Comparison of ENCODE assay signal across 25 cellular contexts in genomic region chr12:95237315-95237714, GRCh38.
"Had no signal": no experiment of that assay in that cellular context is flagged by ENCODE, and none has a peak within 500 bp of the region (broad histone marks: within the 10 kb centered on the region; RNA-seq: fewer than 3 reads in every experiment).

No MANE protein-coding gene starts in this region.

- H3K4me3 Mint-ChIP-seq: activated CD4-positive, alpha-beta memory T cell treated with anti-CD3 and anti-CD28 coated beads for 36 hours; activated naive CD8-positive, alpha-beta T cell treated with anti-CD3 and anti-CD28 coated beads, Interleukin-2, amount 50 U/mL, for 24 hours; central memory CD8-positive, alpha-beta T cell; effector memory CD8-positive, alpha-beta T cell; natural killer cell; stimulated activated naive B cell treated with anti-CD40 and anti-IgM and Interleukin-4, amounts not matched to agents 10 μg/mL and 1 μg/mL and 100 μg/mL, for 72 hours had no signal

- H3K9me3 Mint-ChIP-seq: activated CD4-positive, alpha-beta memory T cell treated with anti-CD3 and anti-CD28 coated beads for 36 hours; activated naive CD8-positive, alpha-beta T cell treated with anti-CD3 and anti-CD28 coated beads, Interleukin-2, amount 50 U/mL, for 24 hours; central memory CD8-positive, alpha-beta T cell; effector memory CD8-positive, alpha-beta T cell; natural killer cell; stimulated activated naive B cell treated with anti-CD40 and anti-IgM and Interleukin-4, amounts not matched to agents 10 μg/mL and 1 μg/mL and 100 μg/mL, for 72 hours had no signal

- FAIRE-seq: keratinocyte had no signal

- ATAC-seq: activated naive CD8-positive, alpha-beta T cell treated with anti-CD3 and anti-CD28 coated beads, Interleukin-2, amount 50 U/mL, for 24 hours; effector memory CD8-positive, alpha-beta T cell; heart left ventricle; lower lobe of right lung; natural killer cell; psoas muscle; stimulated activated naive B cell treated with anti-CD40 and anti-IgM and Interleukin-4, amounts not matched to agents 10 μg/mL and 1 μg/mL and 100 μg/mL, for 72 hours had no signal

- H3K27ac Mint-ChIP-seq: activated CD4-positive, alpha-beta memory T cell treated with anti-CD3 and anti-CD28 coated beads for 36 hours; activated naive CD8-positive, alpha-beta T cell treated with anti-CD3 and anti-CD28 coated beads, Interleukin-2, amount 50 U/mL, for 24 hours; natural killer cell; stimulated activated naive B cell treated with anti-CD40 and anti-IgM and Interleukin-4, amounts not matched to agents 10 μg/mL and 1 μg/mL and 100 μg/mL, for 72 hours had no signal

- H3K27me3 Mint-ChIP-seq: activated CD4-positive, alpha-beta memory T cell treated with anti-CD3 and anti-CD28 coated beads for 36 hours; activated naive CD8-positive, alpha-beta T cell treated with anti-CD3 and anti-CD28 coated beads, Interleukin-2, amount 50 U/mL, for 24 hours; central memory CD8-positive, alpha-beta T cell; effector memory CD8-positive, alpha-beta T cell; stimulated activated naive B cell treated with anti-CD40 and anti-IgM and Interleukin-4, amounts not matched to agents 10 μg/mL and 1 μg/mL and 100 μg/mL, for 72 hours had no signal

- H3K4me3 ChIP-seq: colonic mucosa, dorsolateral prefrontal cortex, esophagus squamous epithelium, heart left ventricle, lower lobe of right lung, ovary, psoas muscle, sigmoid colon, smooth muscle cell, uterus had no signal

- DNase-seq: activated CD4-positive, alpha-beta memory T cell treated with anti-CD3 and anti-CD28 coated beads for 36 hours; activated CD4-positive, alpha-beta T cell treated with anti-CD3 and anti-CD28 coated beads for 48 hours; activated gamma-delta T cell; activated naive CD4-positive, alpha-beta T cell treated with anti-CD3 and anti-CD28 coated beads, Interleukin-2, amount 50 U/mL, for 16 hours; activated naive CD8-positive, alpha-beta T cell treated with anti-CD3 and anti-CD28 coated beads, Interleukin-2, amount 50 U/mL, for 24 hours; aorta; colonic mucosa; dorsolateral prefrontal cortex; effector memory CD8-positive, alpha-beta T cell; esophagus squamous epithelium; heart left ventricle; lower lobe of right lung; natural killer cell; ovary; psoas muscle; sigmoid colon; stimulated activated CD4-positive, alpha-beta T cell treated with anti-CD3 and anti-CD28 coated beads, Interleukin-15, amount 100 ng/mL, for 24 hours; stimulated activated CD4-positive, alpha-beta T cell treated with anti-CD3 and anti-CD28 coated beads, Interleukin-2, amount 100 ng/mL, for 48 hours; stimulated activated CD8-positive, alpha-beta memory T cell treated with anti-CD3 and anti-CD28 coated beads, Interleukin-4, amount 100 ng/mL, for 48 hours; stimulated activated naive B cell treated with anti-CD40 and anti-IgM and Interleukin-4, amounts not matched to agents 10 μg/mL and 1 μg/mL and 100 μg/mL, for 72 hours; trophoblast cell; uterus had no signal

- H3K36me3 Mint-ChIP-seq: natural killer cell had no signal
